16 cellular contexts compared by ENCODE assay signal in the genomic region with DNA sequence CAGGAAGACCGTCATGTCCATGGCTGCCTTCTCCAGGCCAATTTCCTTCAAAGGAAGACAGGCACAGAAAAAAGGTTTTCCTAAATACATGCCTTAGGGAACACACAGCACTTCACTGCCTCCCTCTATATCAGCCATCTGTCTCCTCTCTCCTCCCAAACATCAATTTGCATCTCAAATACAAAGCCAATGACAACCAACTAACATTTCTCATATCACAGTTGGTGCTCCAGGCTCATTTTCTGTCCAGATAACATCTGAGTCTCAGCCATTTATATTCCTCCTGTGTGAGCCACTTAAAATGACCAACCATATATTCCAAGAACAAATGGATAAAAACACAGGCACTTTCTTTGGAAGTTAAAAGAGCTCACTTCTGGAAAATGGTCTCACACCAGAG.
"Had no signal": no experiment of that assay in that cellular context is flagged by ENCODE, and none has a peak within 500 bp of the region (broad histone marks: within the 10 kb centered on the region; RNA-seq: fewer than 3 reads in every experiment).

No MANE protein-coding gene starts in this region.

- H3K4me3 ChIP-seq: hepatocyte, mucosa of descending colon, stomach had no signal

- H3K27ac ChIP-seq: foreskin keratinocyte, hepatocyte, neutrophil, stomach had no signal

- H3K4me1 ChIP-seq: stomach had no signal

- H3K36me3 ChIP-seq: neutrophil had no signal

- H3K27me3 ChIP-seq: hepatocyte, stomach had no signal

- H3K9me3 ChIP-seq: mucosa of descending colon, neutrophil, stomach had no signal

- ATAC-seq: foreskin keratinocyte; mucosa of descending colon; naive thymus-derived CD8-positive, alpha-beta T cell had no signal

- DNase-seq: dermis blood vessel endothelial cell; erythroblast; foreskin keratinocyte; kidney glomerular epithelial cell; mammary epithelial cell; mucosa of descending colon; naive thymus-derived CD8-positive, alpha-beta T cell; posterior cingulate gyrus; stimulated activated CD4-positive, alpha-beta T cell treated with anti-CD3 and anti-CD28 coated beads, Interleukin-2, amount 100 ng/mL, for 24 hours; stimulated activated CD4-positive, alpha-beta T cell treated with anti-CD3 and anti-CD28 coated beads, Interleukin-4, amount 100 ng/mL, for 4 hours; stimulated activated naive CD4-positive, alpha-beta T cell; stomach; substantia nigra; trophoblast cell had no signal
